In genomic region chr6:168608113-168608400, GRCh38 we compare ENCODE assay signal across 19 cellular contexts.
"Had no signal": no experiment of that assay in that cellular context is flagged by ENCODE, and none has a peak within 500 bp of the region (broad histone marks: within the 10 kb centered on the region; RNA-seq: fewer than 3 reads in every experiment).

No MANE protein-coding gene starts in this region.

- H3K27ac ChIP-seq: body of pancreas had no signal

- H3K4me3 Mint-ChIP-seq: activated CD8-positive, alpha-beta T cell treated with anti-CD3 and anti-CD28 coated beads, Interleukin-2, amount 10 ng/mL, durations not matched to agents 7 days and 5 days; activated naive CD8-positive, alpha-beta T cell treated with anti-CD3 and anti-CD28 coated beads, Interleukin-2, amount 50 U/mL, for 24 hours; activated T-helper 1 cell treated with anti-CD3 and anti-CD28 coated beads, Interleukin-12 subunit alpha, Interleukin-12 subunit beta, Interleukin-2, Interleukin-4 antibody, amounts not matched to agents 30 ng/mL and 10 ng/mL and 1 ng/mL, durations not matched to agents 14 hours and 24 hours and 36 hours; immature natural killer cell; mesothelial cell of epicardium; natural killer cell treated with Interleukin-12 subunit alpha and Interleukin-12 subunit beta and Interleukin-15 and Interleukin-18, amount 100 ng/mL, for 72 hours; stimulated activated memory B cell treated with anti-CD40 and anti-IgM and Interleukin-4, amounts not matched to agents 10 μg/mL and 1 μg/mL and 100 μg/mL, for 72 hours had no signal

- H3K36me3 Mint-ChIP-seq: immature natural killer cell; mesothelial cell of epicardium; natural killer cell treated with Interleukin-12 subunit alpha and Interleukin-12 subunit beta and Interleukin-15 and Interleukin-18, amount 100 ng/mL, for 72 hours; stimulated activated memory B cell treated with anti-CD40 and anti-IgM and Interleukin-4, amounts not matched to agents 10 μg/mL and 1 μg/mL and 100 μg/mL, for 72 hours had no signal

- H3K27ac Mint-ChIP-seq: activated CD8-positive, alpha-beta T cell treated with anti-CD3 and anti-CD28 coated beads, Interleukin-2, amount 10 ng/mL, durations not matched to agents 7 days and 5 days; activated naive CD8-positive, alpha-beta T cell treated with anti-CD3 and anti-CD28 coated beads, Interleukin-2, amount 50 U/mL, for 24 hours; activated T-helper 1 cell treated with anti-CD3 and anti-CD28 coated beads, Interleukin-12 subunit alpha, Interleukin-12 subunit beta, Interleukin-2, Interleukin-4 antibody, amounts not matched to agents 30 ng/mL and 10 ng/mL and 1 ng/mL, durations not matched to agents 14 hours and 24 hours and 36 hours; immature natural killer cell; mesothelial cell of epicardium; natural killer cell treated with Interleukin-12 subunit alpha and Interleukin-12 subunit beta and Interleukin-15 and Interleukin-18, amount 100 ng/mL, for 72 hours; stimulated activated memory B cell treated with anti-CD40 and anti-IgM and Interleukin-4, amounts not matched to agents 10 μg/mL and 1 μg/mL and 100 μg/mL, for 72 hours had no signal

- H3K27me3 Mint-ChIP-seq: stimulated activated memory B cell treated with anti-CD40 and anti-IgM and Interleukin-4, amounts not matched to agents 10 μg/mL and 1 μg/mL and 100 μg/mL, for 72 hours had no signal

- ATAC-seq: activated CD8-positive, alpha-beta T cell treated with anti-CD3 and anti-CD28 coated beads, Interleukin-2, amount 10 ng/mL, durations not matched to agents 7 days and 5 days; activated naive CD8-positive, alpha-beta T cell treated with anti-CD3 and anti-CD28 coated beads, Interleukin-2, amount 50 U/mL, for 24 hours; body of pancreas; stimulated activated memory B cell treated with anti-CD40 and anti-IgM and Interleukin-4, amounts not matched to agents 10 μg/mL and 1 μg/mL and 100 μg/mL, for 72 hours had no signal

- H3K9me3 Mint-ChIP-seq: activated naive CD8-positive, alpha-beta T cell treated with anti-CD3 and anti-CD28 coated beads, Interleukin-2, amount 50 U/mL, for 24 hours; activated T-helper 1 cell treated with anti-CD3 and anti-CD28 coated beads, Interleukin-12 subunit alpha, Interleukin-12 subunit beta, Interleukin-2, Interleukin-4 antibody, amounts not matched to agents 30 ng/mL and 10 ng/mL and 1 ng/mL, durations not matched to agents 14 hours and 24 hours and 36 hours; immature natural killer cell; mesothelial cell of epicardium; natural killer cell treated with Interleukin-12 subunit alpha and Interleukin-12 subunit beta and Interleukin-15 and Interleukin-18, amount 100 ng/mL, for 72 hours; stimulated activated memory B cell treated with anti-CD40 and anti-IgM and Interleukin-4, amounts not matched to agents 10 μg/mL and 1 μg/mL and 100 μg/mL, for 72 hours had no signal

- H3K27me3 ChIP-seq: body of pancreas, testis had no signal

- DNase-seq: activated CD4-positive, alpha-beta T cell treated with anti-CD3 and anti-CD28 coated beads for 1 hour; activated CD4-positive, alpha-beta T cell treated with anti-CD3 and anti-CD28 coated beads, Interleukin-2, amount 50 U/mL, for 1 hour; activated CD8-positive, alpha-beta T cell treated with anti-CD3 and anti-CD28 coated beads, Interleukin-2, amount 10 ng/mL, durations not matched to agents 7 days and 5 days; activated gamma-delta T cell; activated naive CD4-positive, alpha-beta T cell treated with anti-CD3 and anti-CD28 coated beads, Interleukin-2, amount 50 U/mL, for 16 hours; activated naive CD8-positive, alpha-beta T cell treated with anti-CD3 and anti-CD28 coated beads, Interleukin-2, amount 50 U/mL, for 24 hours; anterior cingulate cortex; body of pancreas; effector memory CD4-positive, alpha-beta T cell; immature natural killer cell; left ventricle myocardium superior; mammary epithelial cell; small intestine; T-helper 1 cell; testis had no signal

- H3K4me3 ChIP-seq: body of pancreas, testis had no signal

- H3K9me3 ChIP-seq: body of pancreas, testis had no signal

- H3K4me1 ChIP-seq: body of pancreas, testis had no signal

- H3K4me1 Mint-ChIP-seq: activated naive CD8-positive, alpha-beta T cell treated with anti-CD3 and anti-CD28 coated beads, Interleukin-2, amount 50 U/mL, for 24 hours; stimulated activated memory B cell treated with anti-CD40 and anti-IgM and Interleukin-4, amounts not matched to agents 10 μg/mL and 1 μg/mL and 100 μg/mL, for 72 hours had no signal
